1 cellular context compared by ENCODE assay signal in genomic region chr6:33926451-33926850, GRCh38.
A peak's percentile ranks its signal among the peaks of the same experiment; 100 is the strongest.
TF ChIP-seq lines count a peak whose summit lies in the region.

No MANE protein-coding gene starts in this region.

TF ChIP-seq in K562, 482 proteins besides CTCF, POLR2A, EP300 and RAD21 (continued from another document):
- TF ChIP-seq ZBTB40 (IDR thresholded peaks at IDR 0.05) (no peak), ZBTB40 (CRISPR knock-in tag; IDR thresholded peaks at IDR 0.05) (no peak), NFYB (IDR thresholded peaks at IDR 0.05; ENCODE audit: extremely low read depth, insufficient read length) (peak; percentile 94), ZNF12 (CRISPR knock-in tag; IDR thresholded peaks at IDR 0.05) (no peak), ATF1 (CRISPR knock-in tag; IDR thresholded peaks at IDR 0.05) (no peak), ATF1 (tag; IDR thresholded peaks at IDR 0.05) (0 out of 2 replicates have a peak, but pooled peaks have one; percentile 20), NEUROD1 (IDR thresholded peaks at IDR 0.05; ENCODE audit: borderline replicate concordance, low read depth, low read length, partially characterized antibody) (peak; percentile 78), ZNF75A (CRISPR knock-in tag; IDR thresholded peaks at IDR 0.05) (no peak), TSC22D4 (tag; IDR thresholded peaks at IDR 0.05) (no peak), PKNOX1 (IDR thresholded peaks at IDR 0.05) (peak; percentile 98), ZFP91 (CRISPR knock-in tag; IDR thresholded peaks at IDR 0.05) (peak; percentile 95), MBD2 (IDR thresholded peaks at IDR 0.05; ENCODE audit: borderline replicate concordance, low read depth) (0 out of 2 replicates have a peak, but pooled peaks have one; percentile 21)
